Comparison of ENCODE assay signal across 12 cellular contexts in genomic region chr1:26907071-26907922, GRCh38. TPM values are rescaled to one million over a fixed set of nuclear protein-coding genes. Genes with fewer than 3 reads are reported as not detected.
DNase-seq lines count a peak whose midpoint lies in the region; ATAC-seq, FAIRE-seq and TF ChIP-seq lines count a peak whose summit lies in the region.
"Had no signal": no experiment of that assay in that cellular context is flagged by ENCODE, and none has a peak within 500 bp of the region (broad histone marks: within the 10 kb centered on the region; RNA-seq: fewer than 3 reads in every experiment).

No MANE protein-coding gene starts in this region.

- intact Hi-C loops in posterior vena cava (cut with DNase I) = no loop called here

- no peak overlapping the region for H3K4me3 ChIP-seq in fibroblast of mammary gland (ENCODE audit: control insufficient read depth, low read depth, low read length)

- TF ChIP-seq CTCF in fibroblast of mammary gland (conservative IDR thresholded peaks at IDR 0.05; ENCODE audit: control insufficient read depth, insufficient read depth, low read depth, low read length) = no peak

- DNase-seq in ELR (ENCODE audit: low read depth) = peak; percentile 97
- peak; percentile 94 for DNase-seq in RCC 7860 (ENCODE audit: low spot score)
- peak; percentile 96 for DNase-seq in fibroblast of mammary gland (ENCODE audit: low read depth)
- peak; percentile 80 for DNase-seq in posterior vena cava (ENCODE audit: low spot score)
- no peak for DNase-seq in DMS153 (lab: John Stamatoyannopoulos, UW)
- DNase-seq in ecto neural progenitor cell (ENCODE audit: low spot score) = no peak
- no peak for DNase-seq in frontal cortex (ENCODE audit: low spot score in 2 of 2)
- DNase-seq: hippocampal formation had no signal

- ATAC-seq in GM21423 (IDR thresholded peaks at IDR 0.05; ENCODE audit: unreplicated experiment) = no peak
- ATAC-seq: activated naive CD4-positive, alpha-beta T cell treated with anti-CD3 and anti-CD28 coated beads, Interleukin-2, amount 50 U/mL, for 72 hours had no signal

- FAIRE-seq in RCC 7860 (lab: Jason Lieb, UNC) (peak; percentile 95), frontal cortex (lab: Jason Lieb, UNC) (no peak)

RNA-seq across cellular contexts. Expression of gene NR0B2, which starts 6.5 kb away (rescaled TPM):
- total RNA-seq in posterior vena cava (not detected), frontal cortex (not detected)
- total RNA-seq: activated naive CD4-positive, alpha-beta T cell treated with anti-CD3 and anti-CD28 coated beads, Interleukin-2, amount 50 U/mL, for 72 hours; G401; NCI-H460 had no signal

RNA-seq across cellular contexts. Expression of gene GPATCH3, which starts 7.0 kb away (rescaled TPM):
- total RNA-seq in posterior vena cava = 1 to 10 TPM; 7.1 to 9.2 TPM
- total RNA-seq in frontal cortex = 9.8 TPM

RNA-seq across cellular contexts. Expression of gene NUDC, which starts 14.2 kb away (rescaled TPM):
- total RNA-seq in posterior vena cava = 10 to 100 TPM; 43.0 to 48.4 TPM
- 17.1 TPM for total RNA-seq in frontal cortex

RNA-seq across cellular contexts. Expression of gene GPN2, which starts 17.2 kb away (rescaled TPM):
- total RNA-seq in posterior vena cava = 10 to 100 TPM; 17.7 to 19.4 TPM
- 8.6 TPM for total RNA-seq in frontal cortex

RNA-seq across cellular contexts. Expression of gene SFN, which starts 44.3 kb away (rescaled TPM):
- total RNA-seq in posterior vena cava (1 to 10 TPM; 1.2 to 6.7 TPM), frontal cortex (under 0.01 TPM)

Comparison
In these comparisons a context has a peak if more than half of its experiments do, and no peak if none do; other contexts are left out.
1. DNase-seq: peak in ELR (single experiment), RCC 7860 (single experiment), fibroblast of mammary gland (single experiment) and posterior vena cava (single experiment); none in DMS153 (single experiment), ecto neural progenitor cell (single experiment) and frontal cortex (0 of 2).